Comparison of ENCODE assay signal across 8 cellular contexts in the genomic region with DNA sequence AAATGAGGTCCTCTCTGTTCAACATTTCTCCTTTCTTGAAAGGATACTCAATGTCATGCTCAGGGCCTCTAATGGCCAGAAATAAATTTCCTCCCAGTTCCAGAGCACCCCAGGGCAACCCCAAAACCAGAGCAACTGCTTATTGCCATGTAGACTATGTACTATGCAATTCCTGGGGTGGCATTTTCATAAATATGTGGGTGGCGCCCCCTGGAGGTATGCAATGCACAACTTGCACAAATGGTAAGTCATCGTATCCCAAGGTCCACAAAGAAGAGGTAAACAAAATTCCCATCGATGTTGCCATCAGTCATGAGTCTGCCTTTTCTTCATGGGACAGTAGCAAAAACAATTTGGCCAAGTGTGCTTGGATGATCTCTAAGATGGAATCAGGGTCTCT.
A peak's percentile ranks its signal among the peaks of the same experiment; 100 is the strongest.
DNase-seq lines count a peak whose midpoint lies in the region; ATAC-seq and TF ChIP-seq lines count a peak whose summit lies in the region.
"Not testable (repeated sequence)": the region's sequence is repeated elsewhere in the genome, so short reads cannot be mapped to it uniquely, and the experiment has no call there.

No MANE protein-coding gene starts in this region.

- H3K9me3 ChIP-seq in HCT116 (ENCODE audit: control insufficient read depth in 1 of 2, insufficient read depth in 1 of 2, low read depth in 1 of 2, low read length in 2 of 2); PC-9 (ENCODE audit: insufficient read depth, low read depth); neural cell (ENCODE audit: low read length): not testable (repeated sequence)

- not testable (repeated sequence) for H3K9ac ChIP-seq in HCT116 (ENCODE audit: low read length); neural cell (ENCODE audit: low read length)

- not testable (repeated sequence) for H3K27ac Mint-ChIP-seq in CD14-positive monocyte; activated CD4-positive, alpha-beta T cell treated with anti-CD3 and anti-CD28 coated beads, Interleukin-2, amount 10 ng/mL, durations not matched to agents 24 days and 14 days

- ATAC-seq in HCT116; stimulated activated naive CD8-positive, alpha-beta T cell treated with anti-CD3 and anti-CD28 coated beads, Interleukin-15, Interleukin-2, amounts not matched to agents 100 U/mL and 50 U/mL, for 24 hours: not testable (repeated sequence)

- H3K4me3 ChIP-seq in HCT116 (replicated peaks in 1 of 2; ENCODE audit: low read depth in 1 of 2, low read length in 2 of 2); PC-9; epithelial cell of esophagus (ENCODE audit: low read length); neural cell (ENCODE audit: low read length): not testable (repeated sequence)

- not testable (repeated sequence) for H3K36me3 ChIP-seq in HCT116 (ENCODE audit: control insufficient read depth in 1 of 2, insufficient read depth in 2 of 2, low read length in 2 of 2); PC-9 (ENCODE audit: low read depth); neural cell (ENCODE audit: insufficient read depth, low read length)

- not testable (repeated sequence) for H3K4me1 ChIP-seq in HCT116 (ENCODE audit: control insufficient read depth in 1 of 2, insufficient read depth in 2 of 2, low read length in 2 of 2); PC-9 (replicated peaks; ENCODE audit: insufficient read depth)

- not testable (repeated sequence) for H3K4me1 Mint-ChIP-seq in CD14-positive monocyte; activated CD4-positive, alpha-beta T cell treated with anti-CD3 and anti-CD28 coated beads, Interleukin-2, amount 10 ng/mL, durations not matched to agents 24 days and 14 days

- not testable (repeated sequence) for H3K4me3 Mint-ChIP-seq in CD14-positive monocyte; activated CD4-positive, alpha-beta T cell treated with anti-CD3 and anti-CD28 coated beads, Interleukin-2, amount 10 ng/mL, durations not matched to agents 24 days and 14 days

- not testable (repeated sequence) for H3K9me2 ChIP-seq in HCT116 (ENCODE audit: insufficient read depth); PC-9 (ENCODE audit: insufficient read depth); neural cell (ENCODE audit: insufficient read depth, low read length)

- CTCF ChIA-PET in HCT116 (lab: Charles Lee); PC-9 (lab: Charles Lee): not testable (repeated sequence)

- not testable (repeated sequence) for H2AFZ ChIP-seq in HCT116 (ENCODE audit: low read depth, low read length, poor library complexity, severe bottlenecking); PC-9; neural cell (ENCODE audit: low read depth, low read length)

- not testable (repeated sequence) for H3K36me3 Mint-ChIP-seq in CD14-positive monocyte; activated CD4-positive, alpha-beta T cell treated with anti-CD3 and anti-CD28 coated beads, Interleukin-2, amount 10 ng/mL, durations not matched to agents 24 days and 14 days (ENCODE audit: low read depth)

- not testable (repeated sequence) for DNase-seq in CD14-positive monocyte (ENCODE audit: low spot score); HCT116 (ENCODE audit: low read depth, low spot score)
- DNase-seq in PC-9 (peak in 1 of 2 experiments; percentile 26), epithelial cell of esophagus (ENCODE audit: low read depth) (peak; percentile 6)
- peak; percentile 67 for DNase-seq in activated CD4-positive, alpha-beta T cell treated with anti-CD3 and anti-CD28 coated beads, Interleukin-2, amount 10 ng/mL, durations not matched to agents 24 days and 14 days
- DNase-seq in activated effector memory CD4-positive, alpha-beta T cell treated with Interleukin-2 at 50 U/mL for 16 hours = peak; percentile 2
- peak; percentile 9 for DNase-seq in stimulated activated naive CD8-positive, alpha-beta T cell treated with anti-CD3 and anti-CD28 coated beads, Interleukin-15, Interleukin-2, amounts not matched to agents 100 U/mL and 50 U/mL, for 24 hours

- intact Hi-C loops in CD14-positive monocyte (cut with micrococcal nuclease); PC-9 (cut with micrococcal nuclease; ENCODE audit: unreplicated experiment); activated CD4-positive, alpha-beta T cell treated with anti-CD3 and anti-CD28 coated beads, Interleukin-2, amount 10 ng/mL, durations not matched to agents 24 days and 14 days (cut with micrococcal nuclease): not testable (repeated sequence)
- intact Hi-C loops in HCT116 (cut with micrococcal nuclease) = loop anchor here (10.0 kb wide), 1 partner anchor 130 kb away; no protein-coding TSS in a partner anchor

- TF ChIP-seq CTCF in CD14-positive monocyte (IDR thresholded peaks at IDR 0.05) = peak; percentile 22
- peak in 2 of 3 experiments; percentile 20 to 36; a peak in 2 of 6 replicates for TF ChIP-seq CTCF in HCT116 (IDR thresholded peaks at IDR 0.05 in 2 of 3, conservative IDR thresholded peaks at IDR 0.05 in 1 of 3; ENCODE audit: borderline replicate concordance in 1 of 3, insufficient read depth in 1 of 3, low read depth in 2 of 3, low read length in 2 of 3)
- TF ChIP-seq CTCF in PC-9 (conservative IDR thresholded peaks at IDR 0.05) = peak; percentile 52
- peak; percentile 10 for TF ChIP-seq CTCF in epithelial cell of esophagus (IDR thresholded peaks at IDR 0.05; ENCODE audit: insufficient read depth, low read depth, low read length, missing control alignments)
- TF ChIP-seq CTCF in neural cell (IDR thresholded peaks at IDR 0.05; ENCODE audit: poor library complexity, severe bottlenecking) = not testable (repeated sequence)

- not testable (repeated sequence) for TF ChIP-seq POLR2A in HCT116 (IDR thresholded peaks at IDR 0.05; ENCODE audit: borderline replicate concordance, extremely low read depth, insufficient read depth, insufficient read length)

- RAD21 ChIA-PET in HCT116 (lab: Charles Lee; ENCODE audit: low non-redundant PET in 1 of 2, low total read pairs in 2 of 2, uncharacterized antibody in 2 of 2, unreplicated experiment in 2 of 2) = not testable (repeated sequence)

- not testable (repeated sequence) for H3K9me3 Mint-ChIP-seq in CD14-positive monocyte; activated CD4-positive, alpha-beta T cell treated with anti-CD3 and anti-CD28 coated beads, Interleukin-2, amount 10 ng/mL, durations not matched to agents 24 days and 14 days

- POLR2A ChIA-PET in HCT116 (lab: Charles Lee); PC-9 (lab: Charles Lee; ENCODE audit: unreplicated experiment): not testable (repeated sequence)

- H3K79me2 ChIP-seq in HCT116 (ENCODE audit: insufficient read depth, low read length); PC-9 (ENCODE audit: low read depth); neural cell (replicated peaks; ENCODE audit: insufficient read depth, low read length): not testable (repeated sequence)

- not testable (repeated sequence) for H3F3A ChIP-seq in PC-9 (ENCODE audit: insufficient read depth, low read depth); neural cell (ENCODE audit: insufficient read depth, low read length, poor library complexity, severe bottlenecking)

- H3K27ac ChIP-seq in HCT116 (ENCODE audit: low read depth, low read length); PC-9; neural cell (ENCODE audit: low read length): not testable (repeated sequence)

- not testable (repeated sequence) for H3K27me3 ChIP-seq in HCT116 (ENCODE audit: insufficient read depth, low read length); PC-9 (ENCODE audit: insufficient read depth, low read depth); neural cell (ENCODE audit: insufficient read depth, low read depth, low read length)

- peak; percentile 29 for TF ChIP-seq RAD21 in HCT116 (IDR thresholded peaks at IDR 0.05; ENCODE audit: low read depth)
- not testable (repeated sequence) for TF ChIP-seq RAD21 in neural cell (conservative IDR thresholded peaks at IDR 0.05)

- BruUV-seq in HCT116 (replicated peaks; lab: Mats Ljungman, UMichigan); PC-9 (replicated peaks; lab: Mats Ljungman, UMichigan): not testable (repeated sequence)

- H4K20me1 ChIP-seq in HCT116 (ENCODE audit: insufficient read depth); PC-9 (ENCODE audit: insufficient read depth); neural cell (ENCODE audit: insufficient read depth): not testable (repeated sequence)

- TF ChIP-seq EP300 in neural cell (conservative IDR thresholded peaks at IDR 0.05; ENCODE audit: poor library complexity, severe bottlenecking) = not testable (repeated sequence)

- peaks cover 4 to 17% (median 11%) of the 10 kb centered on the region in 3 donors for H3K27me3 Mint-ChIP-seq in CD14-positive monocyte (ENCODE audit: low read depth in 3 of 3)
- not testable (repeated sequence) for H3K27me3 Mint-ChIP-seq in activated CD4-positive, alpha-beta T cell treated with anti-CD3 and anti-CD28 coated beads, Interleukin-2, amount 10 ng/mL, durations not matched to agents 24 days and 14 days

- not testable (repeated sequence) for H3K4me2 ChIP-seq in HCT116 (ENCODE audit: low read length); PC-9; neural cell (ENCODE audit: low read length)

TF ChIP-seq in neural cell, 6 proteins besides CTCF, POLR2A, EP300 and RAD21:
- TF ChIP-seq SMC3 (conservative IDR thresholded peaks at IDR 0.05; ENCODE audit: poor library complexity) = peak; percentile 29
TF ChIP-seq in neural cell: peak in this region for 1; not testable (repeated sequence) for 5.
